ENCODE assay signal across 16 cellular contexts in the genomic region with DNA sequence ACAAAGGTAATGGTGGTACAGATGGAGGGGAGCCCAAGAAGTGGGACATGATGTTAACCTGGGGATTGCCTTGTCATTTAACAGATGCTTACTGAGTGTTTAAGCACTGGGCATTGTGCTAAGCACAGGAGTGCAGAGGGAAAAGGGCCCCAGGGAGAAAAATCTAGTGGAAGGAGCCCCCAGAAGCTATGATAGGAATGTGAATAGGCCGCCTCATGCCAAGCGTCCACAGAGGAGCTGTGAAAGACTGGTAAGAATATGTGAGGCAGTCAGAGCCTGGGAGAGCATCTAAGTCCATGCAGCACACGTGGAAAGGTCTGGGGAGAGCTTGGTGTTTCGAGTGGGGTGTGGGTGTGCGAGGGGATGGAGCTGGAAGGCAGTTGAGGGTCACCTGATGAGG. TPM values are rescaled to one million over a fixed set of nuclear protein-coding genes. Genes with fewer than 3 reads are reported as not detected.
DNase-seq lines count a peak whose midpoint lies in the region; ATAC-seq and TF ChIP-seq lines count a peak whose summit lies in the region.
"Had no signal": no experiment of that assay in that cellular context is flagged by ENCODE, and none has a peak within 500 bp of the region (broad histone marks: within the 10 kb centered on the region; RNA-seq: fewer than 3 reads in every experiment).

No MANE protein-coding gene starts in this region.

- no peak overlapping the region for H3K4me2 ChIP-seq in mesendoderm (ENCODE audit: low read length)
- H3K4me2 ChIP-seq: KMS-11 had no signal

- no peak overlapping the region for H3K4ac ChIP-seq in mesendoderm (ENCODE audit: low read depth, low read length)

- no CpG with 5 or more reads among the region's 5 CpGs for WGBS in mesendoderm (ENCODE audit: extremely low coverage, insufficient coverage, low lambda C conversion rate)

- no peak overlapping the region for H2BK15ac ChIP-seq in mesendoderm (replicated peaks; ENCODE audit: low read depth)

- H2AK5ac ChIP-seq in mesendoderm (ENCODE audit: low read length) = no peak overlapping the region

- H3K27me3 ChIP-seq in mesendoderm (ENCODE audit: insufficient read depth, low read length, poor library complexity) (no peaks in the 10 kb centered on the region), thoracic aorta (replicated peaks; ENCODE audit: insufficient read depth) (no peaks in the 10 kb centered on the region)

- H3K4me3 ChIP-seq in mesendoderm (ENCODE audit: low read length) (no peak overlapping the region), thoracic aorta (peak overlapping the region; percentile 2)

- peaks cover 78% of the 10 kb centered on the region for H3K4me1 Mint-ChIP-seq in HFFc6 (ENCODE audit: low read depth)

- H3K4me1 ChIP-seq in mesendoderm (ENCODE audit: control insufficient read depth, low read depth, low read length) (peaks cover 28% of the 10 kb centered on the region), thoracic aorta (ENCODE audit: control insufficient read depth in 1 of 2, low read depth in 2 of 2) (peaks cover 39 to 95% of the 10 kb centered on the region in 2 donors)

- no peak overlapping the region for H2BK5ac ChIP-seq in mesendoderm (ENCODE audit: low read length)

- no peak overlapping the region for H4K5ac ChIP-seq in mesendoderm (ENCODE audit: low read length)

- H3K23ac ChIP-seq in mesendoderm (ENCODE audit: low read length) = no peak overlapping the region

- H3K9me3 Mint-ChIP-seq in HFFc6 = no peaks in the 10 kb centered on the region
- H3K9me3 Mint-ChIP-seq: activated CD4-positive, alpha-beta memory T cell treated with anti-CD3 and anti-CD28 coated beads for 36 hours had no signal

- no peak overlapping the region for H4K8ac ChIP-seq in mesendoderm (ENCODE audit: low read depth, low read length)

- H3K9me3 ChIP-seq in thoracic aorta = no peaks in the 10 kb centered on the region

- H3K79me1 ChIP-seq in mesendoderm (ENCODE audit: low read length) = peaks cover 15% of the 10 kb centered on the region

- H3K4me3 Mint-ChIP-seq in HFFc6 = peak overlapping the region; percentile 35
- H3K4me3 Mint-ChIP-seq: activated CD4-positive, alpha-beta memory T cell treated with anti-CD3 and anti-CD28 coated beads for 36 hours had no signal

- H3K79me2 ChIP-seq in mesendoderm (ENCODE audit: control insufficient read depth, insufficient read depth, low read length) = peaks cover 73% of the 10 kb centered on the region

- DNase-seq in HFFc6 (no peak), astrocyte of the hippocampus (ENCODE audit: low read depth, low spot score) (peak; percentile 85), mesendoderm (peak; percentile 79), thoracic aorta (ENCODE audit: low spot score) (no peak), COLO829 (ENCODE audit: low spot score) (no peak)
- DNase-seq: activated CD4-positive, alpha-beta memory T cell treated with anti-CD3 and anti-CD28 coated beads for 36 hours; anterior cingulate cortex; C1 segment of cervical spinal cord; DMS79 treated with DMSO at 0.1 percent for 48 hours; effector CD8-positive, alpha-beta T cell; NCI-H446; stimulated activated naive CD4-positive, alpha-beta T cell had no signal

- H3K27ac Mint-ChIP-seq in HFFc6 = peak overlapping the region; percentile 89
- H3K27ac Mint-ChIP-seq: activated CD4-positive, alpha-beta memory T cell treated with anti-CD3 and anti-CD28 coated beads for 36 hours had no signal

- ATAC-seq in thoracic aorta (ENCODE audit: insufficient number of reproducible peaks, low FRiP score, low read depth) = no peak
- ATAC-seq in GM18909 (IDR thresholded peaks at IDR 0.05; ENCODE audit: poor library complexity, unreplicated experiment) = no peak
- ATAC-seq in GM19452 (IDR thresholded peaks at IDR 0.05; ENCODE audit: unreplicated experiment) = no peak
- ATAC-seq: HCT116 had no signal

- H2BK120ac ChIP-seq in mesendoderm (ENCODE audit: low read depth, low read length) = no peak overlapping the region

- H3K36me3 ChIP-seq in mesendoderm (ENCODE audit: control insufficient read depth, insufficient read depth, low read length) (peaks cover 13% of the 10 kb centered on the region), thoracic aorta (peaks cover 5% of the 10 kb centered on the region)

- no peaks in the 10 kb centered on the region; the same call in 1 of the 2 replicates for H3K27me3 Mint-ChIP-seq in HFFc6 (ENCODE audit: insufficient read depth)

- peak overlapping the region; percentile 62 for H3K56ac ChIP-seq in mesendoderm (ENCODE audit: low read length)

- peak overlapping the region; percentile 6 for H3K9ac ChIP-seq in mesendoderm (ENCODE audit: low read length)
- H3K9ac ChIP-seq: KMS-11 had no signal

- no peak overlapping the region for H3K18ac ChIP-seq in mesendoderm (ENCODE audit: low read length)

- no peak for TF ChIP-seq CTCF in HFFc6 (IDR thresholded peaks at IDR 0.05)
- no peak for TF ChIP-seq CTCF in thoracic aorta (IDR thresholded peaks at IDR 0.05)

- peak overlapping the region; percentile 40 for H3K27ac ChIP-seq in mesendoderm (ENCODE audit: low read depth, low read length)
- H3K27ac ChIP-seq in thoracic aorta = peak overlapping the region; percentile 54 to 65
- H3K27ac ChIP-seq: KMS-11 had no signal

- H3K36me3 Mint-ChIP-seq in HFFc6 (ENCODE audit: low read depth) = peaks cover 67% of the 10 kb centered on the region
- H3K36me3 Mint-ChIP-seq: activated CD4-positive, alpha-beta memory T cell treated with anti-CD3 and anti-CD28 coated beads for 36 hours had no signal

RNA-seq across cellular contexts. Expression of gene ZNF532, which starts 5.5 kb away (rescaled TPM):
- 10 to 100 TPM; 43.1 to 56.6 (median 50.1) TPM for total RNA-seq in HFFc6 (2021; fragmentation: NEBNext Ultra II Directional; extraction: Animal tissue kit (Norgen Biotek cat#: 25700))
- 91.0 TPM for polyA plus RNA-seq in mesendoderm (2013, experiment 1 of 2)
- 94.4 TPM for polyA plus RNA-seq in mesendoderm (2013, experiment 2 of 2)
- total RNA-seq in thoracic aorta = 100 to 1,000 TPM; 133 to 211 TPM

Comparison
In these comparisons a context has a peak if more than half of its experiments do, and no peak if none do; other contexts are left out.
1. DNase-seq: peak in astrocyte of the hippocampus (single experiment) and mesendoderm (single experiment); none in HFFc6 (single experiment), thoracic aorta (single experiment) and COLO829 (single experiment).